ENCODE assay signal across 1 cellular context in genomic region chr1:226940029-226940805, GRCh38.
TF ChIP-seq lines count a peak whose summit lies in the region.

TSS of gene COQ8A (plus strand) at chr1:226940294. CDS start at chr1:226961386, 21,092 bp downstream.

TF ChIP-seq in HEK293, 187 proteins besides CTCF, POLR2A, EP300 and RAD21 (continued from another document and continues in another):
- TF ChIP-seq ZBTB26 (tag by site-specific recombination; optimal IDR thresholded peaks at IDR 0.05) (peak; percentile 95), ZNF629 (tag by site-specific recombination; IDR thresholded peaks at IDR 0.05) (no peak; the same call in 1 of the 2 replicates), ZNF354C (tag by site-specific recombination; IDR thresholded peaks at IDR 0.05; ENCODE audit: borderline replicate concordance, low read depth) (no peak), ZNF19 (tag by site-specific recombination; IDR thresholded peaks at IDR 0.05; ENCODE audit: low read depth) (no peak), ZNF416 (tag by site-specific recombination; IDR thresholded peaks at IDR 0.05) (no peak), ZNF157 (tag by site-specific recombination; IDR thresholded peaks at IDR 0.05) (no peak), SALL2 (tag by site-specific recombination; IDR thresholded peaks at IDR 0.05; ENCODE audit: borderline replicate concordance) (no peak), YY2 (tag by site-specific recombination; IDR thresholded peaks at IDR 0.05) (no peak), ELK4 (IDR thresholded peaks at IDR 0.05; ENCODE audit: borderline replicate concordance, low read depth, low read length) (no peak), ZNF202 (tag by site-specific recombination; IDR thresholded peaks at IDR 0.05; ENCODE audit: borderline replicate concordance) (no peak), ZNF514 (tag by site-specific recombination; IDR thresholded peaks at IDR 0.05) (no peak), ZBTB20 (tag by site-specific recombination; IDR thresholded peaks at IDR 0.05) (no peak), PRDM10 (tag by site-specific recombination; IDR thresholded peaks at IDR 0.05) (peak; percentile 49; the same call in 1 of the 2 replicates), ZNF830 (tag by site-specific recombination; IDR thresholded peaks at IDR 0.05; ENCODE audit: low read depth) (no peak), ZNF112 (tag by site-specific recombination; IDR thresholded peaks at IDR 0.05) (no peak), ZNF610 (tag by site-specific recombination; IDR thresholded peaks at IDR 0.05; ENCODE audit: borderline replicate concordance) (peak; percentile 39; the same call in 1 of the 2 replicates), OVOL3 (tag by site-specific recombination; IDR thresholded peaks at IDR 0.05) (no peak; the same call in 1 of the 2 replicates), ZEB2 (tag by site-specific recombination; IDR thresholded peaks at IDR 0.05) (peak; percentile 52; the same call in 1 of the 2 replicates), ZFHX2 (tag by site-specific recombination; conservative IDR thresholded peaks at IDR 0.05) (peak; percentile 99), ZNF555 (tag by site-specific recombination; conservative IDR thresholded peaks at IDR 0.05) (no peak), ZNF175 (tag by site-specific recombination; IDR thresholded peaks at IDR 0.05) (no peak), ZNF324 (tag by site-specific recombination; IDR thresholded peaks at IDR 0.05) (peak; percentile 92; the same call in 1 of the 2 replicates), ZBTB21 (tag by site-specific recombination; IDR thresholded peaks at IDR 0.05) (no peak; the same call in 1 of the 2 replicates), ZNF626 (tag by site-specific recombination; IDR thresholded peaks at IDR 0.05) (no peak), ZNF530 (tag by site-specific recombination; IDR thresholded peaks at IDR 0.05; ENCODE audit: low read depth) (no peak), ZNF791 (tag by site-specific recombination; IDR thresholded peaks at IDR 0.05) (no peak), GLI2 (tag by site-specific recombination; IDR thresholded peaks at IDR 0.05; ENCODE audit: borderline replicate concordance, low read depth) (no peak; the same call in 1 of the 2 replicates), ATF2 (tag by site-specific recombination; IDR thresholded peaks at IDR 0.05; ENCODE audit: low read depth) (no peak), ZNF843 (tag by site-specific recombination; IDR thresholded peaks at IDR 0.05) (no peak), GLIS1 (tag by site-specific recombination; IDR thresholded peaks at IDR 0.05) (peak; percentile 97), ZNF501 (tag by site-specific recombination; IDR thresholded peaks at IDR 0.05) (peak; percentile 83), ZNF549 (tag by site-specific recombination; IDR thresholded peaks at IDR 0.05) (no peak), ZNF654 (tag by site-specific recombination; IDR thresholded peaks at IDR 0.05; ENCODE audit: low read depth) (no peak), ZBTB48 (tag by site-specific recombination; IDR thresholded peaks at IDR 0.05) (peak; percentile 42; the same call in 1 of the 2 replicates)
- TF ChIP-seq, protein P1, sequence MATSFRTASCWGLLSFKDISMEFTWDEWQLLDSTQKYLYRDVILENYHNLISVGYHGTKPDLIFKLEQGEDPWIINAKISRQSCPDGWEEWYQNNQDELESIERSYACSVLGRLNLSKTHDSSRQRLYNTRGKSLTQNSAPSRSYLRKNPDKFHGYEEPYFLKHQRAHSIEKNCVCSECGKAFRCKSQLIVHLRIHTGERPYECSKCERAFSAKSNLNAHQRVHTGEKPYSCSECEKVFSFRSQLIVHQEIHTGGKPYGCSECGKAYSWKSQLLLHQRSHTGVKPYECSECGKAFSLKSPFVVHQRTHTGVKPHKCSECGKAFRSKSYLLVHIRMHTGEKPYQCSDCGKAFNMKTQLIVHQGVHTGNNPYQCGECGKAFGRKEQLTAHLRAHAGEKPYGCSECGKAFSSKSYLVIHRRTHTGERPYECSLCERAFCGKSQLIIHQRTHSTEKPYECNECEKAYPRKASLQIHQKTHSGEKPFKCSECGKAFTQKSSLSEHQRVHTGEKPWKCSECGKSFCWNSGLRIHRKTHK (tag by site-specific recombination; IDR thresholded peaks at IDR 0.05) = no peak
- TF ChIP-seq, protein P2, sequence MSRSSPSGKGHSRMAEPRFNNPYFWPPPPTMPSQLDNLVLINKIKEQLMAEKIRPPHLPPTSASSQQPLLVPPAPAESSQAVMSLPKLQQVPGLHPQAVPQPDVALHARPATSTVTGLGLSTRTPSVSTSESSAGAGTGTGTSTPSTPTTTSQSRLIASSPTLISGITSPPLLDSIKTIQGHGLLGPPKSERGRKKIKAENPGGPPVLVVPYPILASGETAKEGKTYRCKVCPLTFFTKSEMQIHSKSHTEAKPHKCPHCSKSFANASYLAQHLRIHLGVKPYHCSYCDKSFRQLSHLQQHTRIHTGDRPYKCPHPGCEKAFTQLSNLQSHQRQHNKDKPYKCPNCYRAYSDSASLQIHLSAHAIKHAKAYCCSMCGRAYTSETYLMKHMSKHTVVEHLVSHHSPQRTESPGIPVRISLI (tag by site-specific recombination; IDR thresholded peaks at IDR 0.05) = no peak
- TF ChIP-seq, protein P3, sequence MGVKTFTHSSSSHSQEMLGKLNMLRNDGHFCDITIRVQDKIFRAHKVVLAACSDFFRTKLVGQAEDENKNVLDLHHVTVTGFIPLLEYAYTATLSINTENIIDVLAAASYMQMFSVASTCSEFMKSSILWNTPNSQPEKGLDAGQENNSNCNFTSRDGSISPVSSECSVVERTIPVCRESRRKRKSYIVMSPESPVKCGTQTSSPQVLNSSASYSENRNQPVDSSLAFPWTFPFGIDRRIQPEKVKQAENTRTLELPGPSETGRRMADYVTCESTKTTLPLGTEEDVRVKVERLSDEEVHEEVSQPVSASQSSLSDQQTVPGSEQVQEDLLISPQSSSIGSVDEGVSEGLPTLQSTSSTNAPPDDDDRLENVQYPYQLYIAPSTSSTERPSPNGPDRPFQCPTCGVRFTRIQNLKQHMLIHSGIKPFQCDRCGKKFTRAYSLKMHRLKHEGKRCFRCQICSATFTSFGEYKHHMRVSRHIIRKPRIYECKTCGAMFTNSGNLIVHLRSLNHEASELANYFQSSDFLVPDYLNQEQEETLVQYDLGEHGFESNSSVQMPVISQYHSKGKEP (tag by site-specific recombination; IDR thresholded peaks at IDR 0.05) = peak; percentile 30; the same call in 1 of the 2 replicates
- TF ChIP-seq, protein P4, sequence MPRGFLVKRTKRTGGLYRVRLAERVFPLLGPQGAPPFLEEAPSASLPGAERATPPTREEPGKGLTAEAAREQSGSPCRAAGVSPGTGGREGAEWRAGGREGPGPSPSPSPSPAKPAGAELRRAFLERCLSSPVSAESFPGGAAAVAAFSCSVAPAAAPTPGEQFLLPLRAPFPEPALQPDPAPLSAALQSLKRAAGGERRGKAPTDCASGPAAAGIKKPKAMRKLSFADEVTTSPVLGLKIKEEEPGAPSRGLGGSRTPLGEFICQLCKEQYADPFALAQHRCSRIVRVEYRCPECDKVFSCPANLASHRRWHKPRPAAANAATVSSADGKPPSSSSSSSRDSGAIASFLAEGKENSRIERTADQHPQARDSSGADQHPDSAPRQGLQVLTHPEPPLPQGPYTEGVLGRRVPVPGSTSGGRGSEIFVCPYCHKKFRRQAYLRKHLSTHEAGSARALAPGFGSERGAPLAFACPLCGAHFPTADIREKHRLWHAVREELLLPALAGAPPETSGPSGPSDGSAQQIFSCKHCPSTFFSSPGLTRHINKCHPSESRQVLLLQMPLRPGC (tag by site-specific recombination; IDR thresholded peaks at IDR 0.05) = peak; percentile 65; the same call in 1 of the 2 replicates
- TF ChIP-seq, protein P5, sequence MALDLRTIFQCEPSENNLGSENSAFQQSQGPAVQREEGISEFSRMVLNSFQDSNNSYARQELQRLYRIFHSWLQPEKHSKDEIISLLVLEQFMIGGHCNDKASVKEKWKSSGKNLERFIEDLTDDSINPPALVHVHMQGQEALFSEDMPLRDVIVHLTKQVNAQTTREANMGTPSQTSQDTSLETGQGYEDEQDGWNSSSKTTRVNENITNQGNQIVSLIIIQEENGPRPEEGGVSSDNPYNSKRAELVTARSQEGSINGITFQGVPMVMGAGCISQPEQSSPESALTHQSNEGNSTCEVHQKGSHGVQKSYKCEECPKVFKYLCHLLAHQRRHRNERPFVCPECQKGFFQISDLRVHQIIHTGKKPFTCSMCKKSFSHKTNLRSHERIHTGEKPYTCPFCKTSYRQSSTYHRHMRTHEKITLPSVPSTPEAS (tag by site-specific recombination; IDR thresholded peaks at IDR 0.05) = no peak
